Comparison of ENCODE assay signal across 26 cellular contexts in the genomic region with DNA sequence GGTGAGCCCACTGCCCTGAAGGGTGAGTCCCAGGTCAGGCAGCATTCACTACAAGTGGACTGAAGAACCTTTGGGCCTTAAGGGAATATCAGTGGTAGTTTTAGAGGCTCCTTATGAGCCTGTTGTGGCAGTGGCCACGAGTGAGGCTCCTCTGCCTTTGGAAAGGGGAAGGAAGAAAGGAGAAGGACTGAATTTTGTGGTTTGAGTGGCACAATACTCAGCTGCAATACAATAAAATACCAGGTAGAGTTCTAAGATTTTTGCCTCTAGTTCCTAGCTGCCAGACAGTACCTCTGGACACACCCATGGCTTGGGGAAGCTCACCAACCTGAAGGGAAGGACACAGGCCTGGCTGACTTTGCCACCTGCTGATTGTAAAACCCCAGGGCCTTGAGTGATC.
"Had no signal": no experiment of that assay in that cellular context is flagged by ENCODE, and none has a peak within 500 bp of the region (broad histone marks: within the 10 kb centered on the region; RNA-seq: fewer than 3 reads in every experiment).

No MANE protein-coding gene starts in this region.

- H3K27ac Mint-ChIP-seq: activated CD4-positive, alpha-beta T cell treated with anti-CD3 and anti-CD28 coated beads, Interleukin-2, amount 10 ng/mL, durations not matched to agents 7 days and 5 days; activated CD8-positive, alpha-beta memory T cell treated with anti-CD3 and anti-CD28 coated beads, Interleukin-2, amount 10 ng/mL, durations not matched to agents 7 days and 5 days; activated CD8-positive, alpha-beta T cell treated with anti-CD3 and anti-CD28 coated beads for 36 hours; activated naive CD8-positive, alpha-beta T cell treated with anti-CD3 and anti-CD28 coated beads, Interleukin-2, amount 50 U/mL, for 24 hours; memory B cell; naive B cell; stimulated activated naive CD8-positive, alpha-beta T cell treated with anti-CD3 and anti-CD28 coated beads, Interleukin-15, Interleukin-2, amounts not matched to agents 100 ng/mL and 50 ng/mL, for 24 hours had no signal

- H3K4me3 Mint-ChIP-seq: activated CD4-positive, alpha-beta T cell treated with anti-CD3 and anti-CD28 coated beads, Interleukin-2, amount 10 ng/mL, durations not matched to agents 7 days and 5 days; activated CD8-positive, alpha-beta memory T cell treated with anti-CD3 and anti-CD28 coated beads, Interleukin-2, amount 10 ng/mL, durations not matched to agents 7 days and 5 days; activated CD8-positive, alpha-beta T cell treated with anti-CD3 and anti-CD28 coated beads for 36 hours; activated naive CD8-positive, alpha-beta T cell treated with anti-CD3 and anti-CD28 coated beads, Interleukin-2, amount 50 U/mL, for 24 hours; memory B cell; naive B cell; stimulated activated naive CD8-positive, alpha-beta T cell treated with anti-CD3 and anti-CD28 coated beads, Interleukin-15, Interleukin-2, amounts not matched to agents 100 ng/mL and 50 ng/mL, for 24 hours had no signal

- H3K36me3 ChIP-seq: right lobe of liver, thyroid gland, WERI-Rb-1 had no signal

- H3K4me1 ChIP-seq: body of pancreas, gastroesophageal sphincter, heart left ventricle, right lobe of liver, thyroid gland had no signal

- H3K9me3 ChIP-seq: right lobe of liver, thyroid gland had no signal

- DNase-seq: activated CD4-positive, alpha-beta T cell treated with anti-CD3 and anti-CD28 coated beads, Interleukin-2, amount 10 ng/mL, durations not matched to agents 7 days and 5 days; activated CD4-positive, CD25-positive, alpha-beta regulatory T cell treated with anti-CD3 and anti-CD28 coated beads, Interleukin-2, amount 50 U/mL, for 72 hours; activated CD8-positive, alpha-beta memory T cell treated with anti-CD3 and anti-CD28 coated beads, Interleukin-2, amount 10 ng/mL, durations not matched to agents 7 days and 5 days; activated CD8-positive, alpha-beta T cell treated with anti-CD3 and anti-CD28 coated beads for 36 hours; activated effector memory CD4-positive, alpha-beta T cell treated with anti-CD3 and anti-CD28 coated beads, Interleukin-2, amount 50 U/mL, for 16 hours; activated naive CD4-positive, alpha-beta T cell treated with anti-CD3 and anti-CD28 coated beads, Interleukin-2, amount 50 U/mL, for 16 hours; activated naive CD8-positive, alpha-beta T cell treated with anti-CD3 and anti-CD28 coated beads, Interleukin-2, amount 50 U/mL, for 24 hours; activated T-cell treated with anti-CD3 and anti-CD28 coated beads for 4 hours; anterior cingulate cortex; body of pancreas; heart left ventricle; islet precursor cell; left cardiac atrium; naive B cell; nucleus accumbens; right lobe of liver; stimulated activated CD4-positive, alpha-beta T cell treated with anti-CD3 and anti-CD28 coated beads, Interleukin-1b, Interleukin-23, amount 100 ng/mL, for 48 hours; substantia nigra; T1000; thyroid gland; WERI-Rb-1 had no signal

- FAIRE-seq: urothelium cell line had no signal

- H3K27me3 Mint-ChIP-seq: activated CD4-positive, alpha-beta T cell treated with anti-CD3 and anti-CD28 coated beads, Interleukin-2, amount 10 ng/mL, durations not matched to agents 7 days and 5 days; activated CD8-positive, alpha-beta memory T cell treated with anti-CD3 and anti-CD28 coated beads, Interleukin-2, amount 10 ng/mL, durations not matched to agents 7 days and 5 days; activated CD8-positive, alpha-beta T cell treated with anti-CD3 and anti-CD28 coated beads for 36 hours; activated naive CD8-positive, alpha-beta T cell treated with anti-CD3 and anti-CD28 coated beads, Interleukin-2, amount 50 U/mL, for 24 hours; memory B cell; naive B cell; stimulated activated naive CD8-positive, alpha-beta T cell treated with anti-CD3 and anti-CD28 coated beads, Interleukin-15, Interleukin-2, amounts not matched to agents 100 ng/mL and 50 ng/mL, for 24 hours had no signal

- H3K4me1 Mint-ChIP-seq: activated CD4-positive, alpha-beta T cell treated with anti-CD3 and anti-CD28 coated beads, Interleukin-2, amount 10 ng/mL, durations not matched to agents 7 days and 5 days; activated CD8-positive, alpha-beta memory T cell treated with anti-CD3 and anti-CD28 coated beads, Interleukin-2, amount 10 ng/mL, durations not matched to agents 7 days and 5 days; activated naive CD8-positive, alpha-beta T cell treated with anti-CD3 and anti-CD28 coated beads, Interleukin-2, amount 50 U/mL, for 24 hours; memory B cell; naive B cell had no signal

- H3K4me3 ChIP-seq: body of pancreas, gastroesophageal sphincter, heart left ventricle, right lobe of liver, skin epidermis, thyroid gland had no signal

- ATAC-seq: activated CD8-positive, alpha-beta memory T cell treated with anti-CD3 and anti-CD28 coated beads, Interleukin-2, amount 10 ng/mL, durations not matched to agents 7 days and 5 days; activated CD8-positive, alpha-beta T cell treated with anti-CD3 and anti-CD28 coated beads for 36 hours; activated naive CD8-positive, alpha-beta T cell treated with anti-CD3 and anti-CD28 coated beads, Interleukin-2, amount 50 U/mL, for 24 hours; body of pancreas; gastroesophageal sphincter; heart left ventricle; left cardiac atrium; right lobe of liver had no signal
